1 cellular context compared by ENCODE assay signal in the genomic region with DNA sequence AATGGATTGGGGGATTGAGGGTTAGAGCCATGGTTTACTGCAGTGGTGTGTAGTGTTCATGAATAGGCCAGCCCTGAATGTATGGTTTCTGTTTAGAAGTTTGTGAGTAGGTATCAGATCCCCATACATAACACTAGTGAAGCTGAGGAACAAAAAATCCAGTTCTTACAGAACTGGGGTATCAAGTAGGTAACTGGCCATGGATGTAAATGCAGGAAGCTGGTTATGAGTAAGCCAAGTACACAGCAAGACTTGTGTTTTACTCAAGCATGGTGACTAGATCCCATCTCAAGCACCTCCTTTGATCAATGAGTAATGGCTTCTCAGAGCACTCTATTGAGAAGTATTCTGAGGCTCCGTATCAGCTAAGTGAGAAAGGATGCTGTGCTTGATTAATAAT.
TF ChIP-seq lines count a peak whose summit lies in the region.

No MANE protein-coding gene starts in this region.

TF ChIP-seq in HepG2, 621 proteins besides CTCF, POLR2A, EP300 and RAD21 (continued from another document):
- TF ChIP-seq, protein P1, sequence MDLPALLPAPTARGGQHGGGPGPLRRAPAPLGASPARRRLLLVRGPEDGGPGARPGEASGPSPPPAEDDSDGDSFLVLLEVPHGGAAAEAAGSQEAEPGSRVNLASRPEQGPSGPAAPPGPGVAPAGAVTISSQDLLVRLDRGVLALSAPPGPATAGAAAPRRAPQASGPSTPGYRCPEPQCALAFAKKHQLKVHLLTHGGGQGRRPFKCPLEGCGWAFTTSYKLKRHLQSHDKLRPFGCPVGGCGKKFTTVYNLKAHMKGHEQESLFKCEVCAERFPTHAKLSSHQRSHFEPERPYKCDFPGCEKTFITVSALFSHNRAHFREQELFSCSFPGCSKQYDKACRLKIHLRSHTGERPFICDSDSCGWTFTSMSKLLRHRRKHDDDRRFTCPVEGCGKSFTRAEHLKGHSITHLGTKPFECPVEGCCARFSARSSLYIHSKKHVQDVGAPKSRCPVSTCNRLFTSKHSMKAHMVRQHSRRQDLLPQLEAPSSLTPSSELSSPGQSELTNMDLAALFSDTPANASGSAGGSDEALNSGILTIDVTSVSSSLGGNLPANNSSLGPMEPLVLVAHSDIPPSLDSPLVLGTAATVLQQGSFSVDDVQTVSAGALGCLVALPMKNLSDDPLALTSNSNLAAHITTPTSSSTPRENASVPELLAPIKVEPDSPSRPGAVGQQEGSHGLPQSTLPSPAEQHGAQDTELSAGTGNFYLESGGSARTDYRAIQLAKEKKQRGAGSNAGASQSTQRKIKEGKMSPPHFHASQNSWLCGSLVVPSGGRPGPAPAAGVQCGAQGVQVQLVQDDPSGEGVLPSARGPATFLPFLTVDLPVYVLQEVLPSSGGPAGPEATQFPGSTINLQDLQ (CRISPR knock-in tag; IDR thresholded peaks at IDR 0.05): no peak
- TF ChIP-seq GATAD2A (CRISPR knock-in tag; IDR thresholded peaks at IDR 0.05): no peak
- no peak for TF ChIP-seq AHR (CRISPR knock-in tag; IDR thresholded peaks at IDR 0.05)
TF ChIP-seq in HepG2: peak in this region for 0.
